In the genomic region with DNA sequence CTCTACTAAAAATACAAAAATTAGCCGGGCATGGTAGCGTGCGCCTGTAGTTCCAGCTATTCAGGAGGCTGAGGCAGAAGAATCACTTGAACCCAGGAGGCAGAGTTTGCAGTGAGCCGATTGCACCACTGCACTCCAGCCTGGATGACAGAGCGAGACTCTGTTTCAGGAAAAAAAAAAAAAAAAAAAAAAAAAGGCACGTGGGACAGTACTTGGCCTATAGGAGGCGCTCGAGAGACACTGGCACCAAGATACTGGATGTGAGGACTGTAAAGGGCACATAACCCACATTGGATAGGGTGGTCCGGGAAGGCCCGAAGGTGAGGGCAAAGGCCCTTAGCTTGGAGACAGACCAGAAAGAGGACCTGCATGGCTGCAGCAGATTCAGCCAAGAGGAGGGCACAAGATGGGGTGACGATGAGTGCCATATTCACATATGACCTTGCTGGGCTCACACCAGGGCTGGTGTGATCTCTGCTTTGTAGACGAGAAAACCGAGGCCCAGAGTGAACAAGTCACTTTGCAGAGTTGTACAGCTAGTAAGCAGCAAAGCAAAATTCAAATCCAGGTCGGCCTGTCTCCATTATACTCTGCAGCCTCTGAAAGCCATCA, we compare ENCODE assay signal across 9 cellular contexts.
A peak's percentile ranks its signal among the peaks of the same experiment; 100 is the strongest.
DNase-seq lines count a peak whose midpoint lies in the region; ATAC-seq and TF ChIP-seq lines count a peak whose summit lies in the region.
"Had no signal": no experiment of that assay in that cellular context is flagged by ENCODE, and none has a peak within 500 bp of the region (broad histone marks: within the 10 kb centered on the region; RNA-seq: fewer than 3 reads in every experiment).

No MANE protein-coding gene starts in this region.

- no peaks in the 10 kb centered on the region for H3K27me3 Mint-ChIP-seq in activated B cell treated with CpG ODN at 0.5 μM for 24 hours
- H3K27me3 Mint-ChIP-seq: CD4-positive, CD25-positive, alpha-beta regulatory T cell had no signal

- ATAC-seq in activated B cell treated with CpG ODN at 0.5 μM for 24 hours (ENCODE audit: low read depth) (peak; percentile 56), HG03439 (IDR thresholded peaks at IDR 0.05; ENCODE audit: unreplicated experiment) (no peak), GM19351 (IDR thresholded peaks at IDR 0.05; ENCODE audit: unreplicated experiment) (no peak)

- CTCF ChIA-PET in activated B cell treated with CpG ODN at 0.5 μM for 24 hours (lab: Charles Lee) = interaction anchor here (1.0 to 1.2 kb wide), 2 partner anchors 23 to 232 kb away, joined by 3 to 5 read pairs; no protein-coding TSS in a partner anchor

- H3K4me3 Mint-ChIP-seq in activated B cell treated with CpG ODN at 0.5 μM for 24 hours = no peak overlapping the region
- H3K4me3 Mint-ChIP-seq: CD4-positive, CD25-positive, alpha-beta regulatory T cell had no signal

- intact Hi-C loops in activated B cell treated with CpG ODN at 0.5 μM for 24 hours (cut with micrococcal nuclease) = loop anchor here (2.0 kb wide), 1 partner anchor 232 kb away; no protein-coding TSS in a partner anchor

- H3K36me3 Mint-ChIP-seq in activated B cell treated with CpG ODN at 0.5 μM for 24 hours (ENCODE audit: low read depth) = peaks cover 62% of the 10 kb centered on the region

- H3K4me3 ChIP-seq in fibroblast of villous mesenchyme (ENCODE audit: low read depth, low read length) = no peak overlapping the region

- DNase-seq in NCI-H2171 treated with DMSO at 0.1 percent for 48 hours (lab: John Stamatoyannopoulos, UW) (peak; percentile 9), NCI-H2171 (lab: John Stamatoyannopoulos, UW) (no peak), HT1080 (ENCODE audit: low read depth) (peak; percentile 63), activated B cell treated with CpG ODN at 0.5 μM for 24 hours (no peak), fibroblast of villous mesenchyme (ENCODE audit: low read depth) (peak; percentile 39)
- peak; percentile 26 for DNase-seq in stimulated activated CD4-positive, alpha-beta T cell treated with anti-CD3 and anti-CD28 coated beads, Interleukin-1b, Interleukin-23, amount 100 ng/mL, for 48 hours

- no peaks in the 10 kb centered on the region for H3K9me3 Mint-ChIP-seq in activated B cell treated with CpG ODN at 0.5 μM for 24 hours
- H3K9me3 Mint-ChIP-seq: CD4-positive, CD25-positive, alpha-beta regulatory T cell had no signal

- no peak overlapping the region for H3K27ac Mint-ChIP-seq in activated B cell treated with CpG ODN at 0.5 μM for 24 hours

- POLR2A ChIA-PET in activated B cell treated with CpG ODN at 0.5 μM for 24 hours (lab: Charles Lee) = interaction anchor here (0.7 kb wide), 1 partner anchor 101 kb away, joined by 6 read pairs; no protein-coding TSS in a partner anchor

- TF ChIP-seq CTCF in activated B cell treated with CpG ODN at 0.5 μM for 24 hours (IDR thresholded peaks at IDR 0.05) (no peak), fibroblast of villous mesenchyme (IDR thresholded peaks at IDR 0.05; ENCODE audit: insufficient read depth, low read depth, low read length) (peak; percentile 69)

- H3K4me1 Mint-ChIP-seq in activated B cell treated with CpG ODN at 0.5 μM for 24 hours = no peaks in the 10 kb centered on the region
- H3K4me1 Mint-ChIP-seq: CD4-positive, CD25-positive, alpha-beta regulatory T cell had no signal

Comparison
In these comparisons a context has a peak if more than half of its experiments do, and no peak if none do; other contexts are left out.
1. DNase-seq: peak in NCI-H2171 treated with DMSO at 0.1 percent for 48 hours (single experiment), HT1080 (single experiment), fibroblast of villous mesenchyme (single experiment) and stimulated activated CD4-positive, alpha-beta T cell treated with anti-CD3 and anti-CD28 coated beads, Interleukin-1b, Interleukin-23, amount 100 ng/mL, for 48 hours (single experiment); none in NCI-H2171 (single experiment) and activated B cell treated with CpG ODN at 0.5 μM for 24 hours (single experiment).